In genomic region chr11:125569913-125570621, GRCh38 we compare ENCODE assay signal across 8 cellular contexts. TPM values are rescaled to one million over a fixed set of nuclear protein-coding genes. Genes with fewer than 3 reads are reported as not detected.
DNase-seq lines count a peak whose midpoint lies in the region; ATAC-seq and TF ChIP-seq lines count a peak whose summit lies in the region.

No MANE protein-coding gene starts in this region.

- H3K4me1 ChIP-seq in cardiac muscle cell (ENCODE audit: low read depth) (no peaks in the 10 kb centered on the region), HUES48 (ENCODE audit: control insufficient read depth, insufficient read depth, low read length) (peaks cover 7% of the 10 kb centered on the region; the same call in 1 of the 2 replicates), left lung (peaks cover 13 to 28% of the 10 kb centered on the region in 2 donors), thymus (ENCODE audit: control insufficient read depth, insufficient read depth, low read length) (peaks cover 2% of the 10 kb centered on the region)

- no peak for DNase-seq in cardiac muscle cell (ENCODE audit: low read depth in 1 of 2, low spot score in 1 of 2)
- DNase-seq in Right ventricle myocardium superior, result no peak
- DNase-seq in amniotic epithelial cell (ENCODE audit: low read depth), result peak; percentile 6
- no peak for DNase-seq in left lung
- no peak for DNase-seq in COR-L47 (lab: John Stamatoyannopoulos, UW)

- H3K9me3 ChIP-seq in cardiac muscle cell (ENCODE audit: low read depth), result no peaks in the 10 kb centered on the region
- H3K9me3 ChIP-seq in HUES48 (ENCODE audit: control insufficient read depth, insufficient read depth, low read length), result peaks cover 5% of the 10 kb centered on the region; the same call in 1 of the 2 replicates
- no peaks in the 10 kb centered on the region for H3K9me3 ChIP-seq in left lung
- no peaks in the 10 kb centered on the region for H3K9me3 ChIP-seq in thymus (ENCODE audit: control insufficient read depth)

- H3K4me3 ChIP-seq in cardiac muscle cell, result peak overlapping the region; percentile 75
- peak overlapping the region; percentile 99 for H3K4me3 ChIP-seq in HUES48 (ENCODE audit: low read depth, low read length)
- H3K4me3 ChIP-seq in left lung, result peak overlapping the region; percentile 71 to 79
- H3K4me3 ChIP-seq in thymus (ENCODE audit: low read length), result peak overlapping the region; percentile 95

- TF ChIP-seq CTCF in cardiac muscle cell (IDR thresholded peaks at IDR 0.05; ENCODE audit: low read depth, low read length) (no peak), left lung (IDR thresholded peaks at IDR 0.05) (no peak)

- peak overlapping the region; percentile 73 for H3K27ac ChIP-seq in cardiac muscle cell
- peak overlapping the region; percentile 45 for H3K27ac ChIP-seq in HUES48 (ENCODE audit: low read depth, low read length)
- peak overlapping the region; percentile 81 to 84 for H3K27ac ChIP-seq in left lung
- H3K27ac ChIP-seq in thymus (ENCODE audit: low read depth), result peak overlapping the region; percentile 93

- H3K27me3 ChIP-seq in cardiac muscle cell (no peaks in the 10 kb centered on the region), HUES48 (ENCODE audit: control insufficient read depth, insufficient read depth, low read length) (no peaks in the 10 kb centered on the region), left lung (no peaks in the 10 kb centered on the region), thymus (ENCODE audit: control insufficient read depth, insufficient read depth) (no peaks in the 10 kb centered on the region)

- WGBS in thymus, result 5% methylated on average over 9 of the region's 9 CpGs

- ATAC-seq in Right ventricle myocardium superior (ENCODE audit: poor library complexity) (no peak), left lung (no peak), GM21737 (IDR thresholded peaks at IDR 0.05; ENCODE audit: unreplicated experiment) (no peak)

- peak overlapping the region; percentile 78 for H3K9ac ChIP-seq in HUES48 (ENCODE audit: low read depth, low read length)

- intact Hi-C loops in Right ventricle myocardium superior (cut with DNase I) (loop anchor here (10.0 kb wide), 2 partner anchors 55 to 305 kb away; partner anchors contain the start of gene CHEK1), left lung (cut with DNase I) (no loop called here)

- peaks cover 13% of the 10 kb centered on the region for H3K36me3 ChIP-seq in cardiac muscle cell
- peaks cover 31% of the 10 kb centered on the region for H3K36me3 ChIP-seq in HUES48 (ENCODE audit: control insufficient read depth, insufficient read depth, low read length)
- peaks cover 0 to 26% of the 10 kb centered on the region in 2 donors for H3K36me3 ChIP-seq in left lung
- H3K36me3 ChIP-seq in thymus (ENCODE audit: control insufficient read depth, insufficient read depth), result peaks cover 12% of the 10 kb centered on the region

RNA-seq across cellular contexts. Expression of gene EI24, which starts 0.8 kb away (rescaled TPM):
- 96.7 and 128 TPM in 2 replicates for total RNA-seq in cardiac muscle cell
- 124 and 157 TPM in 2 replicates for polyA plus RNA-seq in cardiac muscle cell
- total RNA-seq in Right ventricle myocardium superior, result 53.0 TPM
- total RNA-seq in left lung, result 10 to 100 TPM; 89.0 to 92.9 TPM
- 33.0 TPM for polyA plus RNA-seq in thymus

RNA-seq across cellular contexts. Expression of gene STT3A, which starts 22.6 kb away (rescaled TPM):
- total RNA-seq in cardiac muscle cell (65.5 and 78.5 TPM in 2 replicates), Right ventricle myocardium superior (54.0 TPM), left lung (100 to 1,000 TPM; 153 to 200 TPM)
- polyA plus RNA-seq in cardiac muscle cell (117 and 130 TPM in 2 replicates), thymus (37.7 TPM)

RNA-seq across cellular contexts. Expression of gene CHEK1, which starts 54.9 kb away (rescaled TPM):
- 12.6 and 19.1 TPM in 2 replicates for total RNA-seq in cardiac muscle cell
- 11.4 and 15.6 TPM in 2 replicates for polyA plus RNA-seq in cardiac muscle cell
- 0.83 TPM for total RNA-seq in Right ventricle myocardium superior
- total RNA-seq in left lung, result 10 to 100 TPM; 14.4 to 18.2 TPM
- polyA plus RNA-seq in thymus, result 3.8 TPM
